19 cellular contexts compared by ENCODE assay signal in genomic region chr9:109369285-109369684, GRCh38. TPM values are rescaled to one million over a fixed set of nuclear protein-coding genes. Genes with fewer than 3 reads are reported as not detected.
DNase-seq lines count a peak whose midpoint lies in the region; ATAC-seq and TF ChIP-seq lines count a peak whose summit lies in the region.
"Had no signal": no experiment of that assay in that cellular context is flagged by ENCODE, and none has a peak within 500 bp of the region (broad histone marks: within the 10 kb centered on the region; RNA-seq: fewer than 3 reads in every experiment).

No MANE protein-coding gene starts in this region.

- H3K4me1 ChIP-seq in breast epithelium (no peaks in the 10 kb centered on the region), thyroid gland (no peaks in the 10 kb centered on the region), heart right ventricle (no peaks in the 10 kb centered on the region)
- H3K4me1 ChIP-seq: heart left ventricle, Peyer's patch, testis had no signal

- no peak overlapping the region for H3K4me3 Mint-ChIP-seq in MCF 10A (ENCODE audit: unreplicated experiment)
- H3K4me3 Mint-ChIP-seq: activated CD4-positive, alpha-beta T cell treated with anti-CD3 and anti-CD28 coated beads, Interleukin-2, amount 10 ng/mL, durations not matched to agents 7 days and 5 days had no signal

- TF ChIP-seq CTCF in MCF 10A (IDR thresholded peaks at IDR 0.05; ENCODE audit: unreplicated experiment) = no peak
- no peak for TF ChIP-seq CTCF in breast epithelium (IDR thresholded peaks at IDR 0.05)
- no peak for TF ChIP-seq CTCF in thyroid gland (IDR thresholded peaks at IDR 0.05)
- TF ChIP-seq CTCF in heart right ventricle (IDR thresholded peaks at IDR 0.05) = no peak

- peaks cover 0 to 5% of the 10 kb centered on the region in 2 donors for H3K9me3 ChIP-seq in breast epithelium
- H3K9me3 ChIP-seq in thyroid gland = no peaks in the 10 kb centered on the region
- H3K9me3 ChIP-seq in heart right ventricle = peaks cover 0 to 4% (median 0%) of the 10 kb centered on the region in 11 donors
- H3K9me3 ChIP-seq: heart left ventricle, Peyer's patch, testis had no signal

- H3K36me3 Mint-ChIP-seq in MCF 10A (ENCODE audit: insufficient read depth, unreplicated experiment) = no peaks in the 10 kb centered on the region

- intact Hi-C loops in MCF 10A (cut with micrococcal nuclease) (no loop called here), breast epithelium (cut with DNase I; ENCODE audit: low total_unique reads) (no loop called here), thyroid gland (cut with DNase I) (no loop called here), heart right ventricle (cut with DNase I) (no loop called here)

- H3K27me3 ChIP-seq in breast epithelium (no peaks in the 10 kb centered on the region), thyroid gland (no peaks in the 10 kb centered on the region), heart right ventricle (no peaks in the 10 kb centered on the region)
- H3K27me3 ChIP-seq: Peyer's patch, testis had no signal

- CTCF ChIA-PET in MCF 10A (lab: Yijun Ruan, JAX) = interaction anchor here (1.6 kb wide), 1 partner anchor 23 kb away, joined by 4 read pairs; no protein-coding TSS in a partner anchor

- POLR2A ChIA-PET in MCF 10A (lab: Yijun Ruan, JAX) = no interaction called here

- peak; percentile 81 for ATAC-seq in HG02571 (IDR thresholded peaks at IDR 0.05; ENCODE audit: unreplicated experiment)
- peak; percentile 74 for ATAC-seq in HG03469 (IDR thresholded peaks at IDR 0.05; ENCODE audit: unreplicated experiment)
- ATAC-seq in heart right ventricle = no peak
- ATAC-seq: esophagus mucosa, heart left ventricle, left colon had no signal

- WGBS in thyroid gland, 2 donors = 30 to 58% methylated on average over 2 of the region's 2 CpGs
- WGBS in heart right ventricle, 2 donors = 59 to 63% methylated on average over 2 of the region's 2 CpGs

- BruUV-seq in MCF 10A (replicated peaks; lab: Mats Ljungman, UMichigan) = no TSS peak

- TF ChIP-seq POLR2A in breast epithelium (IDR thresholded peaks at IDR 0.05) = no peak
- no peak for TF ChIP-seq POLR2A in thyroid gland (IDR thresholded peaks at IDR 0.05)

- H3K36me3 ChIP-seq in breast epithelium (no peaks in the 10 kb centered on the region), thyroid gland (no peaks in the 10 kb centered on the region), heart right ventricle (no peaks in the 10 kb centered on the region)
- H3K36me3 ChIP-seq: heart left ventricle, Peyer's patch had no signal

- H3K4me3 ChIP-seq in breast epithelium (no peak overlapping the region), thyroid gland (replicated peaks in 1 of 3) (no peak overlapping the region), heart right ventricle (no peak overlapping the region)
- H3K4me3 ChIP-seq: coronary artery, heart left ventricle, Peyer's patch, testis had no signal

- H3K27ac Mint-ChIP-seq in MCF 10A (ENCODE audit: low read depth, unreplicated experiment) = no peak overlapping the region
- H3K27ac Mint-ChIP-seq: activated CD4-positive, alpha-beta T cell treated with anti-CD3 and anti-CD28 coated beads, Interleukin-2, amount 10 ng/mL, durations not matched to agents 7 days and 5 days had no signal

- H3K4me1 Mint-ChIP-seq in MCF 10A (ENCODE audit: insufficient read depth, unreplicated experiment) = peaks cover 6% of the 10 kb centered on the region
- H3K4me1 Mint-ChIP-seq: activated CD4-positive, alpha-beta T cell treated with anti-CD3 and anti-CD28 coated beads, Interleukin-2, amount 10 ng/mL, durations not matched to agents 7 days and 5 days had no signal

- H3K27ac ChIP-seq in breast epithelium (no peak overlapping the region), thyroid gland (peak overlapping the region in 1 of 3 donors; percentile 25), heart right ventricle (no peak overlapping the region)
- H3K27ac ChIP-seq: coronary artery, heart left ventricle, Peyer's patch, testis had no signal

- peaks cover 8% of the 10 kb centered on the region for H3K9me3 Mint-ChIP-seq in MCF 10A (ENCODE audit: unreplicated experiment)

- H3K27me3 Mint-ChIP-seq in MCF 10A (ENCODE audit: insufficient read depth, unreplicated experiment) = no peaks in the 10 kb centered on the region

- peak; percentile 64 for DNase-seq in MCF 10A (ENCODE audit: unreplicated experiment)
- DNase-seq in breast epithelium (ENCODE audit: low spot score in 2 of 2) = no peak
- DNase-seq in thyroid gland = peak; percentile 20 to 23
- DNase-seq in NOMO-1 treated with dmso at 0.1 percent for 144 hours (lab: John Stamatoyannopoulos, UW; ENCODE audit: unreplicated experiment) = no peak
- DNase-seq in GOT3 (lab: John Stamatoyannopoulos, UW) = no peak
- no peak for DNase-seq in heart right ventricle
- DNase-seq: 8988T; activated CD4-positive, alpha-beta T cell treated with anti-CD3 and anti-CD28 coated beads, Interleukin-2, amount 10 ng/mL, durations not matched to agents 7 days and 5 days; amniotic stem cell; heart left ventricle; left colon; MV-4-11; NCI-H226; Peyer's patch; testis had no signal

RNA-seq across cellular contexts. Expression of gene EPB41L4B, which starts 48.4 kb away (rescaled TPM):
- 20.2 and 23.7 TPM in 2 replicates for total RNA-seq in MCF 10A (2022)
- 10 to 100 TPM; 11.5 to 47.2 (median 16.0) TPM for total RNA-seq in breast epithelium
- total RNA-seq in thyroid gland = 10 to 100 TPM; 56.4 to 72.7 (median 71.0) TPM
- 10 to 100 TPM in 2 of 10 donors, 1 to 10 TPM in 8; 2.4 to 15.2 (median 4.7) TPM for total RNA-seq in heart right ventricle
- 1 to 10 TPM in 1 of 2 donors, under 1 TPM in 1; 0.20 to 3.4 TPM for polyA plus RNA-seq in heart right ventricle
- total RNA-seq: activated CD4-positive, alpha-beta T cell treated with anti-CD3 and anti-CD28 coated beads, Interleukin-2, amount 10 ng/mL, durations not matched to agents 7 days and 5 days had no signal

Comparison
In these comparisons a context has a peak if more than half of its experiments do, and no peak if none do; other contexts are left out.
1. DNase-seq: peak in MCF 10A (single experiment) and thyroid gland (2 of 2); none in breast epithelium (0 of 2), NOMO-1 treated with dmso at 0.1 percent for 144 hours (single experiment), GOT3 (single experiment) and heart right ventricle (0 of 2).
2. ATAC-seq: peak in HG02571 (single experiment) and HG03469 (single experiment); none in heart right ventricle (0 of 8).